1 cellular context compared by ENCODE assay signal in genomic region chrX:139844163-139844562, GRCh38.
A peak's percentile ranks its signal among the peaks of the same experiment; 100 is the strongest.
TF ChIP-seq lines count a peak whose summit lies in the region.

No MANE protein-coding gene starts in this region.

TF ChIP-seq in HEK293, 187 proteins besides CTCF, POLR2A, EP300 and RAD21 (continued from another document):
- TF ChIP-seq ZFP37 (tag by site-specific recombination; IDR thresholded peaks at IDR 0.05) (no peak), EGR2 (tag by site-specific recombination; IDR thresholded peaks at IDR 0.05; ENCODE audit: low read depth) (no peak), ZBTB8A (tag by site-specific recombination; IDR thresholded peaks at IDR 0.05) (no peak), FEZF1 (tag by site-specific recombination; IDR thresholded peaks at IDR 0.05) (peak; percentile 9; the same call in 1 of the 2 replicates), ZNF610 (tag by site-specific recombination; IDR thresholded peaks at IDR 0.05; ENCODE audit: borderline replicate concordance) (no peak), WT1 (tag by site-specific recombination; IDR thresholded peaks at IDR 0.05) (no peak)
